ENCODE assay signal across 13 cellular contexts in the genomic region with DNA sequence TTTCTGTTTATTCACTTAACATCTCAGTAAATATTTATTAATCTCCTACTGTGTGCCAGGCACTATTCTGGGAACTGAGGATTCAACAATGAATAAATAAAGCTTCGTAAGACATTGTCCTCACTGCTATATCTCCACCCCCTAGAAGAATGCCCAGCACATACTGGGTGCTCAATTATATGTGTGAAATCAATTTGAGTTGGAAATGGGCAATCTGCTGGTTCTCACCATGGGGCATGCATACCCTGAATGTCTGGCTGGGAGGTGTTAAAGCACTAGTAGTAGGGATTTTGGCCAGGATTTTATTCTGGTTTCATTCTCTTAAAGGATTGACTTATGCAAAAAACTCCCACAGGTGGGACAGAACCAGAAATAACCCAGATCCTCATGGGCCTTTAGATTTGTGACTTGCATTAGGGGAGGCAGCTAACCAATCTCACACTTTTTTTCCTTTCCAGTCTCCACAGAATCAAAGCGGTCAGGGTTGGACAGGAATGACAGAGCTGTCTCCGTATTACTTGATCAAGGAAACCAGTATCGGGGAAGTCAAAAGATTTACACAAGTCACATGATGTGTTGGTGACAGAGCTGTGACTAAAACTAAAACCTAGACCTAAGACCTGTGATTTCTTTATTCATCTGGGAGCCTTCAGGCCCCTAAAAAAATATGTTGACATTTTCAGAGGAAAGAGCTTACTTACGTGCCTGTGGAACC. TPM values are rescaled to one million over a fixed set of nuclear protein-coding genes. Genes with fewer than 3 reads are reported as not detected.
DNase-seq lines count a peak whose midpoint lies in the region; ATAC-seq and TF ChIP-seq lines count a peak whose summit lies in the region.
"Had no signal": no experiment of that assay in that cellular context is flagged by ENCODE, and none has a peak within 500 bp of the region (broad histone marks: within the 10 kb centered on the region; RNA-seq: fewer than 3 reads in every experiment).

No MANE protein-coding gene starts in this region.

- H3K27me3 ChIP-seq in CD4-positive, alpha-beta T cell (ENCODE audit: control insufficient read depth, insufficient read depth, low read length): no peaks in the 10 kb centered on the region
- H3K27me3 ChIP-seq in uterus: no peaks in the 10 kb centered on the region
- H3K27me3 ChIP-seq in WERI-Rb-1 (ENCODE audit: insufficient read depth, low read depth, severe bottlenecking): no peaks in the 10 kb centered on the region

- POLR2A ChIA-PET in CD4-positive, alpha-beta T cell (lab: Charles Lee): interaction anchor here (0.6 to 3.0 kb wide), 5 partner anchors 9 to 158 kb away, joined by 3 to 31 read pairs (median 4); partner anchors contain the start of gene GFI1
- POLR2A ChIA-PET in activated CD8-positive, alpha-beta T cell treated with anti-CD3 and anti-CD28 coated beads for 36 hours (lab: Charles Lee): interaction anchor here (0.8 to 5.9 kb wide), 10 partner anchors 8 to 175 kb away, joined by 3 to 115 read pairs (median 4); partner anchors contain the start of genes GFI1, GLMN and RPAP2

- H3K9me3 ChIP-seq in CD4-positive, alpha-beta T cell (ENCODE audit: control insufficient read depth, low read length): no peaks in the 10 kb centered on the region
- H3K9me3 ChIP-seq in uterus: no peaks in the 10 kb centered on the region
- H3K9me3 ChIP-seq in WERI-Rb-1 (ENCODE audit: severe bottlenecking): no peaks in the 10 kb centered on the region

- no peak for DNase-seq in CD4-positive, alpha-beta T cell
- DNase-seq in activated CD8-positive, alpha-beta T cell treated with anti-CD3 and anti-CD28 coated beads for 36 hours: peak; percentile 51
- DNase-seq in HuH-7.5 (ENCODE audit: low spot score): no peak
- DNase-seq in uterus: no peak
- no peak for DNase-seq in WERI-Rb-1
- DNase-seq in NCI-H1048 (lab: John Stamatoyannopoulos, UW): no peak
- DNase-seq: Calu3; effector memory CD4-positive, alpha-beta T cell; GM23248; NCI-H1417 treated with DMSO at 0.1 percent for 48 hours; SHP77 treated with DMSO at 0.1 percent for 48 hours had no signal

- intact Hi-C loops in CD4-positive, alpha-beta T cell (cut with DNase I, micrococcal nuclease): no loop called here
- intact Hi-C loops in activated CD8-positive, alpha-beta T cell treated with anti-CD3 and anti-CD28 coated beads for 36 hours (cut with micrococcal nuclease): no loop called here
- intact Hi-C loops in uterus (cut with DNase I; ENCODE audit: low total_unique reads): no loop called here

- H3K27ac ChIP-seq in CD4-positive, alpha-beta T cell (ENCODE audit: low read depth, low read length): peak overlapping the region; percentile 14
- H3K27ac ChIP-seq in uterus (no peak overlapping the region), WERI-Rb-1 (no peak overlapping the region)
- H3K27ac ChIP-seq: GM23248 had no signal

- H3K4me1 Mint-ChIP-seq in CD4-positive, alpha-beta T cell (ENCODE audit: low read depth): peaks cover 57% of the 10 kb centered on the region
- H3K4me1 Mint-ChIP-seq in activated CD8-positive, alpha-beta T cell treated with anti-CD3 and anti-CD28 coated beads for 36 hours (ENCODE audit: low read depth): peaks cover 74% of the 10 kb centered on the region

- no peak for ATAC-seq in CD4-positive, alpha-beta T cell (ENCODE audit: poor library complexity)
- peak; percentile 79 for ATAC-seq in GM18870 (IDR thresholded peaks at IDR 0.05; ENCODE audit: unreplicated experiment)
- ATAC-seq in HG02870 (IDR thresholded peaks at IDR 0.05; ENCODE audit: unreplicated experiment): peak; percentile 86
- ATAC-seq in activated CD8-positive, alpha-beta T cell treated with anti-CD3 and anti-CD28 coated beads for 36 hours: peak; percentile 28

- peak overlapping the region; percentile 77 for H3K27ac Mint-ChIP-seq in CD4-positive, alpha-beta T cell
- H3K27ac Mint-ChIP-seq in activated CD8-positive, alpha-beta T cell treated with anti-CD3 and anti-CD28 coated beads for 36 hours: peak overlapping the region; percentile 82

- CTCF ChIA-PET in CD4-positive, alpha-beta T cell (lab: Charles Lee): interaction anchor here (0.8 to 3.8 kb wide), 3 partner anchors 9 to 164 kb away, joined by 3 to 24 read pairs (median 3); partner anchors contain the start of gene GFI1
- CTCF ChIA-PET in activated CD8-positive, alpha-beta T cell treated with anti-CD3 and anti-CD28 coated beads for 36 hours (lab: Charles Lee): interaction anchor here (0.7 to 3.4 kb wide), 16 partner anchors 8 to 477 kb away, joined by 3 to 46 read pairs (median 4); partner anchors contain the start of gene GFI1

- no peaks in the 10 kb centered on the region for H3K4me1 ChIP-seq in uterus

- H3K36me3 ChIP-seq in uterus (no peaks in the 10 kb centered on the region), WERI-Rb-1 (no peaks in the 10 kb centered on the region)

- peak overlapping the region; percentile 43 for H3K4me3 Mint-ChIP-seq in CD4-positive, alpha-beta T cell
- H3K4me3 Mint-ChIP-seq in activated CD8-positive, alpha-beta T cell treated with anti-CD3 and anti-CD28 coated beads for 36 hours: peak overlapping the region; percentile 24

- H3K9me3 Mint-ChIP-seq in CD4-positive, alpha-beta T cell: no peaks in the 10 kb centered on the region
- no peaks in the 10 kb centered on the region for H3K9me3 Mint-ChIP-seq in activated CD8-positive, alpha-beta T cell treated with anti-CD3 and anti-CD28 coated beads for 36 hours

- H3K4me3 ChIP-seq in uterus: no peak overlapping the region
- H3K4me3 ChIP-seq in WERI-Rb-1 (ENCODE audit: low read depth, low read length): no peak overlapping the region
- H3K4me3 ChIP-seq: GM23248 had no signal

- H3K36me3 Mint-ChIP-seq in CD4-positive, alpha-beta T cell (ENCODE audit: low read depth): peaks cover 18% of the 10 kb centered on the region
- peaks cover 86% of the 10 kb centered on the region for H3K36me3 Mint-ChIP-seq in activated CD8-positive, alpha-beta T cell treated with anti-CD3 and anti-CD28 coated beads for 36 hours (ENCODE audit: low read depth)

- TF ChIP-seq CTCF in CD4-positive, alpha-beta T cell (IDR thresholded peaks at IDR 0.05): no peak
- no peak for TF ChIP-seq CTCF in activated CD8-positive, alpha-beta T cell treated with anti-CD3 and anti-CD28 coated beads for 36 hours (IDR thresholded peaks at IDR 0.05)
- TF ChIP-seq CTCF in uterus (IDR thresholded peaks at IDR 0.05): no peak
- TF ChIP-seq CTCF in WERI-Rb-1 (IDR thresholded peaks at IDR 0.05; ENCODE audit: low read depth, low read length): no peak

- TF ChIP-seq POLR2A in uterus (IDR thresholded peaks at IDR 0.05): no peak

- H3K27me3 Mint-ChIP-seq in CD4-positive, alpha-beta T cell: no peaks in the 10 kb centered on the region
- no peaks in the 10 kb centered on the region for H3K27me3 Mint-ChIP-seq in activated CD8-positive, alpha-beta T cell treated with anti-CD3 and anti-CD28 coated beads for 36 hours

RNA-seq across cellular contexts. Expression of gene GFI1, which starts 12.8 kb away (rescaled TPM):
- 10 to 100 TPM; 13.0 to 15.3 TPM for total RNA-seq in CD4-positive, alpha-beta T cell
- total RNA-seq in activated CD8-positive, alpha-beta T cell treated with anti-CD3 and anti-CD28 coated beads for 36 hours: 10 to 100 TPM; 54.3 to 55.3 TPM
- total RNA-seq in uterus: 1 to 10 TPM in 1 of 4 donors, under 1 TPM in 2, not detected in 1; 0.26 to 2.4 (median 0.95) TPM
- total RNA-seq: GM23248 had no signal

Comparison
In these comparisons a context has a peak if more than half of its experiments do, and no peak if none do; other contexts are left out.
1. RNA of gene GFI1, which starts 12.8 kb away (total RNA-seq): 54.3 to 55.3 TPM in activated CD8-positive, alpha-beta T cell treated with anti-CD3 and anti-CD28 coated beads for 36 hours and 13.0 to 15.3 TPM in CD4-positive, alpha-beta T cell; 0.26 to 2.4 TPM in uterus; every median in the first group is over 4 times any median in the second.